8 cellular contexts compared by ENCODE assay signal in genomic region chr1:155000475-155000724, GRCh38. TPM values are rescaled to one million over a fixed set of nuclear protein-coding genes. Genes with fewer than 3 reads are reported as not detected.
DNase-seq lines count a peak whose midpoint lies in the region; ATAC-seq, FAIRE-seq and TF ChIP-seq lines count a peak whose summit lies in the region.

No MANE protein-coding gene starts in this region.

- H3K27ac Mint-ChIP-seq in activated CD4-positive, alpha-beta T cell treated with anti-CD3 and anti-CD28 coated beads for 36 hours: peak overlapping the region; percentile 92
- H3K27ac Mint-ChIP-seq in activated naive CD8-positive, alpha-beta T cell treated with anti-CD3 and anti-CD28 coated beads, Interleukin-2, amount 10 ng/mL, durations not matched to agents 7 days and 5 days: peak overlapping the region; percentile 90

- H3K9me1 ChIP-seq in keratinocyte (ENCODE audit: control insufficient read depth, extremely low read depth, insufficient read depth, low read length): no peaks in the 10 kb centered on the region

- H3K9me3 ChIP-seq in keratinocyte (ENCODE audit: control insufficient read depth, low read depth, low read length) (no peaks in the 10 kb centered on the region), subcutaneous abdominal adipose tissue (ENCODE audit: control insufficient read depth in 5 of 5, low read length in 5 of 5) (no peaks in the 10 kb centered on the region)

- H3K27me3 ChIP-seq in keratinocyte (ENCODE audit: control insufficient read depth, extremely low read depth, insufficient read depth, low read length) (no peaks in the 10 kb centered on the region), subcutaneous abdominal adipose tissue (ENCODE audit: control insufficient read depth in 5 of 5, insufficient read depth in 4 of 5, low read length in 5 of 5) (no peaks in the 10 kb centered on the region)

- CTCF ChIA-PET in activated CD4-positive, alpha-beta T cell treated with anti-CD3 and anti-CD28 coated beads for 36 hours (lab: Charles Lee): interaction anchor here (1.5 to 8.6 kb wide), 9 partner anchors 15 to 61 kb away, joined by 4 to 86 read pairs (median 15); partner anchors contain the start of genes CKS1B, FLAD1, PBXIP1 and SHC1

- H3K36me3 Mint-ChIP-seq in activated CD4-positive, alpha-beta T cell treated with anti-CD3 and anti-CD28 coated beads for 36 hours (ENCODE audit: low read depth): peaks cover 9% of the 10 kb centered on the region
- no peaks in the 10 kb centered on the region for H3K36me3 Mint-ChIP-seq in activated naive CD8-positive, alpha-beta T cell treated with anti-CD3 and anti-CD28 coated beads, Interleukin-2, amount 10 ng/mL, durations not matched to agents 7 days and 5 days

- no peak for FAIRE-seq in keratinocyte (lab: Jason Lieb, UNC)

- ATAC-seq in activated CD4-positive, alpha-beta T cell treated with anti-CD3 and anti-CD28 coated beads for 36 hours: no peak
- ATAC-seq in activated naive CD8-positive, alpha-beta T cell treated with anti-CD3 and anti-CD28 coated beads, Interleukin-2, amount 10 ng/mL, durations not matched to agents 7 days and 5 days (ENCODE audit: low read depth): no peak
- no peak for ATAC-seq in GM21737 (IDR thresholded peaks at IDR 0.05; ENCODE audit: unreplicated experiment)

- intact Hi-C loops in activated CD4-positive, alpha-beta T cell treated with anti-CD3 and anti-CD28 coated beads for 36 hours (cut with DNase I, micrococcal nuclease): loop anchor here (2.0 to 10.0 kb wide), 8 partner anchors 52 to 1504 kb away; partner anchors contain the start of genes ADAM15 (in 1 of the 2), ASH1L (in 1 of the 2), ATP8B2 (in 1 of the 2) and KRTCAP2 (in 1 of the 2)

- dilution Hi-C loops in keratinocyte (cut with MboI; ENCODE audit: extremely low pct_ligation_motif_present, low sequenced_read_pairs): no loop called here

- H3K9ac ChIP-seq in keratinocyte (ENCODE audit: control insufficient read depth, extremely low read depth, insufficient read depth, low read length) (peak overlapping the region; percentile 75), subcutaneous abdominal adipose tissue (ENCODE audit: low read length in 5 of 5) (peak overlapping the region in 4 of 5 donors; percentile 55 to 85 (median 79))

- H3K27ac ChIP-seq in keratinocyte (ENCODE audit: control insufficient read depth, insufficient read depth, low read length) (peak overlapping the region; percentile 72), subcutaneous abdominal adipose tissue (ENCODE audit: low read depth, low read length) (peak overlapping the region; percentile 97)

- peaks cover 25% of the 10 kb centered on the region for H3K79me2 ChIP-seq in keratinocyte (ENCODE audit: control insufficient read depth, insufficient read depth, low read length)

- H3K4me3 ChIP-seq in keratinocyte (ENCODE audit: control insufficient read depth in 2 of 3, extremely low read depth in 1 of 3, insufficient read depth in 2 of 3, low read depth in 1 of 3, low read length in 3 of 3) (peak overlapping the region; percentile 76 to 87 (median 83)), subcutaneous abdominal adipose tissue (ENCODE audit: low read depth in 1 of 5, low read length in 5 of 5) (peak overlapping the region; percentile 77 to 97 (median 78))

- peak overlapping the region; percentile 87 for H3K4me2 ChIP-seq in keratinocyte (ENCODE audit: control insufficient read depth, extremely low read depth, insufficient read depth, low read depth, low read length)

- peak overlapping the region; percentile 96 for H3K4me3 Mint-ChIP-seq in activated CD4-positive, alpha-beta T cell treated with anti-CD3 and anti-CD28 coated beads for 36 hours
- peak overlapping the region; percentile 99 for H3K4me3 Mint-ChIP-seq in activated naive CD8-positive, alpha-beta T cell treated with anti-CD3 and anti-CD28 coated beads, Interleukin-2, amount 10 ng/mL, durations not matched to agents 7 days and 5 days

- no peaks in the 10 kb centered on the region for H3K9me3 Mint-ChIP-seq in activated CD4-positive, alpha-beta T cell treated with anti-CD3 and anti-CD28 coated beads for 36 hours (ENCODE audit: low read depth)
- H3K9me3 Mint-ChIP-seq in activated naive CD8-positive, alpha-beta T cell treated with anti-CD3 and anti-CD28 coated beads, Interleukin-2, amount 10 ng/mL, durations not matched to agents 7 days and 5 days: no peaks in the 10 kb centered on the region

- no peak overlapping the region for H2AFZ ChIP-seq in keratinocyte (ENCODE audit: control insufficient read depth, low read length)

- H3K4me1 Mint-ChIP-seq in activated CD4-positive, alpha-beta T cell treated with anti-CD3 and anti-CD28 coated beads for 36 hours: peaks cover 44% of the 10 kb centered on the region
- peaks cover 44% of the 10 kb centered on the region for H3K4me1 Mint-ChIP-seq in activated naive CD8-positive, alpha-beta T cell treated with anti-CD3 and anti-CD28 coated beads, Interleukin-2, amount 10 ng/mL, durations not matched to agents 7 days and 5 days

- H3K36me3 ChIP-seq in keratinocyte (ENCODE audit: control insufficient read depth in 2 of 2, extremely low read depth in 1 of 2, insufficient read depth in 2 of 2, low read length in 2 of 2) (no peaks in the 10 kb centered on the region), subcutaneous abdominal adipose tissue (ENCODE audit: control insufficient read depth in 5 of 5, insufficient read depth in 5 of 5, low read length in 5 of 5) (no peaks in the 10 kb centered on the region)

- POLR2A ChIA-PET in activated CD4-positive, alpha-beta T cell treated with anti-CD3 and anti-CD28 coated beads for 36 hours (lab: Charles Lee): interaction anchor here (1.0 to 1.2 kb wide), 2 partner anchors 17 to 25 kb away, joined by 5 to 10 read pairs; partner anchors contain the start of gene FLAD1
- POLR2A ChIA-PET in activated naive CD8-positive, alpha-beta T cell treated with anti-CD3 and anti-CD28 coated beads, Interleukin-2, amount 10 ng/mL, durations not matched to agents 7 days and 5 days (lab: Charles Lee): interaction anchor here (1.3 to 3.8 kb wide), 7 partner anchors 11 to 51 kb away, joined by 3 to 30 read pairs (median 10); partner anchors contain the start of genes ADAM15, CKS1B, FLAD1 and PBXIP1

- peak; percentile 71 for DNase-seq in activated CD4-positive, alpha-beta T cell treated with anti-CD3 and anti-CD28 coated beads for 36 hours
- no peak for DNase-seq in activated CD4-positive, alpha-beta T cell treated with anti-CD3 and anti-CD28 coated beads, Interleukin-2, amount 50 U/mL, for 1 hour
- no peak for DNase-seq in activated naive CD8-positive, alpha-beta T cell treated with anti-CD3 and anti-CD28 coated beads, Interleukin-2, amount 10 ng/mL, durations not matched to agents 7 days and 5 days
- DNase-seq in keratinocyte (ENCODE audit: low read depth, low spot score) (no peak), AML-193 (lab: John Stamatoyannopoulos, UW) (no peak), NCI-H82 (lab: John Stamatoyannopoulos, UW) (no peak)

- H3K27me3 Mint-ChIP-seq in activated CD4-positive, alpha-beta T cell treated with anti-CD3 and anti-CD28 coated beads for 36 hours: no peaks in the 10 kb centered on the region
- no peaks in the 10 kb centered on the region for H3K27me3 Mint-ChIP-seq in activated naive CD8-positive, alpha-beta T cell treated with anti-CD3 and anti-CD28 coated beads, Interleukin-2, amount 10 ng/mL, durations not matched to agents 7 days and 5 days

- no peak for TF ChIP-seq CTCF in keratinocyte (optimal IDR thresholded peaks at IDR 0.05 in 1 of 3, IDR thresholded peaks at IDR 0.05 in 1 of 3, conservative IDR thresholded peaks at IDR 0.05 in 1 of 3; ENCODE audit: extremely low read depth in 1 of 3, insufficient read depth in 2 of 3, low read length in 3 of 3)

- H3K4me1 ChIP-seq in keratinocyte (ENCODE audit: control insufficient read depth, extremely low read depth, insufficient read depth, low read length) (peaks cover 26% of the 10 kb centered on the region), subcutaneous abdominal adipose tissue (ENCODE audit: control insufficient read depth in 5 of 5, insufficient read depth in 5 of 5, low read length in 5 of 5) (peaks cover 5 to 65% (median 52%) of the 10 kb centered on the region in 5 donors)

- H4K20me1 ChIP-seq in keratinocyte (ENCODE audit: control insufficient read depth, extremely low read depth, insufficient read depth, low read length): no peaks in the 10 kb centered on the region

RNA-seq across cellular contexts. Expression of gene ZBTB7B, which starts 2.2 kb away (rescaled TPM):
- total RNA-seq in activated CD4-positive, alpha-beta T cell treated with anti-CD3 and anti-CD28 coated beads for 36 hours: 100 to 1,000 TPM in 1 of 2 experiments, 10 to 100 TPM in 1; 94.0 to 105 TPM
- total RNA-seq in activated naive CD8-positive, alpha-beta T cell treated with anti-CD3 and anti-CD28 coated beads, Interleukin-2, amount 10 ng/mL, durations not matched to agents 7 days and 5 days: 10 to 100 TPM; 41.4 to 48.4 TPM
- 15.3 to 51.8 TPM (median 20.9 TPM) in 3 replicates for polyA plus RNA-seq in keratinocyte
- polyA plus RNA-seq in keratinocyte (2011; ENCODE audit: low read depth): 13.9 TPM
- polyA plus RNA-seq in keratinocyte (2011; cell fraction: cytosol; rRNA removed): 15.2 and 26.3 TPM in 2 replicates
- 54.4 and 57.6 TPM in 2 replicates for polyA plus RNA-seq in keratinocyte (2011; cell fraction: nucleus; rRNA removed)
- 21.0 and 51.7 TPM in 2 replicates for polyA plus RNA-seq in keratinocyte (2012; ENCODE audit: low replicate concordance)
- polyA minus RNA-seq in keratinocyte: 21.3 to 40.8 TPM (median 37.0 TPM) in 3 replicates
- 72.1 TPM for polyA minus RNA-seq in keratinocyte (2011; cell fraction: cytosol; rRNA and poly(A)+ RNA removed)
- polyA minus RNA-seq in keratinocyte (2011; cell fraction: nucleus; rRNA and poly(A)+ RNA removed): 40.6 and 48.0 TPM in 2 replicates

RNA-seq across cellular contexts. Expression of gene LENEP, which starts 7.0 kb away (rescaled TPM):
- total RNA-seq in activated CD4-positive, alpha-beta T cell treated with anti-CD3 and anti-CD28 coated beads for 36 hours: under 1 TPM; 0.79 to 0.80 TPM
- 1 to 10 TPM; 1.1 to 1.9 TPM for total RNA-seq in activated naive CD8-positive, alpha-beta T cell treated with anti-CD3 and anti-CD28 coated beads, Interleukin-2, amount 10 ng/mL, durations not matched to agents 7 days and 5 days
- not detected in 3 replicates for polyA plus RNA-seq in keratinocyte
- not detected for polyA plus RNA-seq in keratinocyte (2011; ENCODE audit: low read depth)
- not detected in 2 replicates for polyA plus RNA-seq in keratinocyte (2011; cell fraction: cytosol; rRNA removed)
- polyA plus RNA-seq in keratinocyte (2011; cell fraction: nucleus; rRNA removed): 0.51 TPM in 1 of 2 replicates, not detected in the other
- not detected in 2 replicates for polyA plus RNA-seq in keratinocyte (2012; ENCODE audit: low replicate concordance)
- polyA minus RNA-seq in keratinocyte: 1.2 to 1.5 TPM in 2 of 3 replicates, not detected in the other
- polyA minus RNA-seq in keratinocyte (2011; cell fraction: cytosol; rRNA and poly(A)+ RNA removed): not detected
- polyA minus RNA-seq in keratinocyte (2011; cell fraction: nucleus; rRNA and poly(A)+ RNA removed): not detected in 2 replicates

RNA-seq across cellular contexts. Expression of gene FLAD1, which starts 17.3 kb away (rescaled TPM):
- total RNA-seq in activated CD4-positive, alpha-beta T cell treated with anti-CD3 and anti-CD28 coated beads for 36 hours: 10 to 100 TPM; 38.0 to 42.4 TPM
- 10 to 100 TPM; 46.2 to 48.9 TPM for total RNA-seq in activated naive CD8-positive, alpha-beta T cell treated with anti-CD3 and anti-CD28 coated beads, Interleukin-2, amount 10 ng/mL, durations not matched to agents 7 days and 5 days
- 44.7 to 101 TPM (median 51.4 TPM) in 3 replicates for polyA plus RNA-seq in keratinocyte
- polyA plus RNA-seq in keratinocyte (2011; ENCODE audit: low read depth): 39.1 TPM
- polyA plus RNA-seq in keratinocyte (2011; cell fraction: cytosol; rRNA removed): 46.5 and 61.9 TPM in 2 replicates
- 99.8 and 124 TPM in 2 replicates for polyA plus RNA-seq in keratinocyte (2011; cell fraction: nucleus; rRNA removed)
- polyA plus RNA-seq in keratinocyte (2012; ENCODE audit: low replicate concordance): 54.2 and 66.7 TPM in 2 replicates
- polyA minus RNA-seq in keratinocyte: 68.7 to 133 TPM (median 68.8 TPM) in 3 replicates
- polyA minus RNA-seq in keratinocyte (2011; cell fraction: cytosol; rRNA and poly(A)+ RNA removed): 74.1 TPM
- 39.9 and 40.5 TPM in 2 replicates for polyA minus RNA-seq in keratinocyte (2011; cell fraction: nucleus; rRNA and poly(A)+ RNA removed)

RNA-seq across cellular contexts. Expression of gene CKS1B, which starts 25.9 kb away (rescaled TPM):
- total RNA-seq in activated CD4-positive, alpha-beta T cell treated with anti-CD3 and anti-CD28 coated beads for 36 hours: 100 to 1,000 TPM; 190 to 196 TPM
- 100 to 1,000 TPM; 112 to 114 TPM for total RNA-seq in activated naive CD8-positive, alpha-beta T cell treated with anti-CD3 and anti-CD28 coated beads, Interleukin-2, amount 10 ng/mL, durations not matched to agents 7 days and 5 days
- polyA plus RNA-seq in keratinocyte: 133 to 300 TPM (median 217 TPM) in 3 replicates
- 8.8 TPM for polyA plus RNA-seq in keratinocyte (2011; ENCODE audit: low read depth)
- polyA plus RNA-seq in keratinocyte (2011; cell fraction: cytosol; rRNA removed): 204 and 245 TPM in 2 replicates
- 66.6 and 66.9 TPM in 2 replicates for polyA plus RNA-seq in keratinocyte (2011; cell fraction: nucleus; rRNA removed)
- polyA plus RNA-seq in keratinocyte (2012; ENCODE audit: low replicate concordance): 78.8 and 129 TPM in 2 replicates
- 75.8 to 128 TPM (median 83.8 TPM) in 3 replicates for polyA minus RNA-seq in keratinocyte
- 44.7 TPM for polyA minus RNA-seq in keratinocyte (2011; cell fraction: cytosol; rRNA and poly(A)+ RNA removed)
- polyA minus RNA-seq in keratinocyte (2011; cell fraction: nucleus; rRNA and poly(A)+ RNA removed): 10.4 and 19.9 TPM in 2 replicates

RNA-seq across cellular contexts. Expression of gene SHC1, which starts 29.9 kb away (rescaled TPM):
- 10 to 100 TPM; 45.9 to 65.7 TPM for total RNA-seq in activated CD4-positive, alpha-beta T cell treated with anti-CD3 and anti-CD28 coated beads for 36 hours
- total RNA-seq in activated naive CD8-positive, alpha-beta T cell treated with anti-CD3 and anti-CD28 coated beads, Interleukin-2, amount 10 ng/mL, durations not matched to agents 7 days and 5 days: 10 to 100 TPM; 67.4 to 72.3 TPM
- polyA plus RNA-seq in keratinocyte: 245 to 385 TPM (median 272 TPM) in 3 replicates
- polyA plus RNA-seq in keratinocyte (2011; ENCODE audit: low read depth): 41.9 TPM
- 316 and 399 TPM in 2 replicates for polyA plus RNA-seq in keratinocyte (2011; cell fraction: cytosol; rRNA removed)
- 637 and 800 TPM in 2 replicates for polyA plus RNA-seq in keratinocyte (2011; cell fraction: nucleus; rRNA removed)
- polyA plus RNA-seq in keratinocyte (2012; ENCODE audit: low replicate concordance): 195 and 241 TPM in 2 replicates
- polyA minus RNA-seq in keratinocyte: 280 to 465 TPM (median 409 TPM) in 3 replicates
- 214 TPM for polyA minus RNA-seq in keratinocyte (2011; cell fraction: cytosol; rRNA and poly(A)+ RNA removed)
- 152 and 244 TPM in 2 replicates for polyA minus RNA-seq in keratinocyte (2011; cell fraction: nucleus; rRNA and poly(A)+ RNA removed)
